In genomic region chr5:177096162-177097015, GRCh38 we compare ENCODE assay signal across 2 cellular contexts.
TF ChIP-seq lines count a peak whose summit lies in the region.

No MANE protein-coding gene starts in this region.

TF ChIP-seq in IMR-90, 13 proteins besides CTCF, POLR2A, EP300 and RAD21:
- no peak for TF ChIP-seq USF2 (IDR thresholded peaks at IDR 0.05; ENCODE audit: low read depth, low read length)
- no peak for TF ChIP-seq RCOR1 (IDR thresholded peaks at IDR 0.05; ENCODE audit: insufficient replicate concordance, low read length)
TF ChIP-seq in IMR-90: peak in this region for 0.

TF ChIP-seq in SK-N-SH treated with all-trans-retinoic acid at 6 μM for 48 hours, 23 proteins besides CTCF, POLR2A, EP300 and RAD21:
- TF ChIP-seq ZFP3 (CRISPR knock-in tag; IDR thresholded peaks at IDR 0.05) (no peak), ZC3H10 (CRISPR knock-in tag; IDR thresholded peaks at IDR 0.05) (no peak), ARNTL (CRISPR knock-in tag; IDR thresholded peaks at IDR 0.05; ENCODE audit: borderline replicate concordance, low read depth) (no peak), POU6F1 (CRISPR knock-in tag; IDR thresholded peaks at IDR 0.05; ENCODE audit: borderline replicate concordance, low read depth) (no peak), ESRRG (CRISPR knock-in tag; IDR thresholded peaks at IDR 0.05) (no peak), ZNF70 (CRISPR knock-in tag; IDR thresholded peaks at IDR 0.05) (no peak), SNAI2 (CRISPR knock-in tag; IDR thresholded peaks at IDR 0.05) (no peak), CSRNP3 (CRISPR knock-in tag; IDR thresholded peaks at IDR 0.05) (no peak)
- TF ChIP-seq, protein P1, sequence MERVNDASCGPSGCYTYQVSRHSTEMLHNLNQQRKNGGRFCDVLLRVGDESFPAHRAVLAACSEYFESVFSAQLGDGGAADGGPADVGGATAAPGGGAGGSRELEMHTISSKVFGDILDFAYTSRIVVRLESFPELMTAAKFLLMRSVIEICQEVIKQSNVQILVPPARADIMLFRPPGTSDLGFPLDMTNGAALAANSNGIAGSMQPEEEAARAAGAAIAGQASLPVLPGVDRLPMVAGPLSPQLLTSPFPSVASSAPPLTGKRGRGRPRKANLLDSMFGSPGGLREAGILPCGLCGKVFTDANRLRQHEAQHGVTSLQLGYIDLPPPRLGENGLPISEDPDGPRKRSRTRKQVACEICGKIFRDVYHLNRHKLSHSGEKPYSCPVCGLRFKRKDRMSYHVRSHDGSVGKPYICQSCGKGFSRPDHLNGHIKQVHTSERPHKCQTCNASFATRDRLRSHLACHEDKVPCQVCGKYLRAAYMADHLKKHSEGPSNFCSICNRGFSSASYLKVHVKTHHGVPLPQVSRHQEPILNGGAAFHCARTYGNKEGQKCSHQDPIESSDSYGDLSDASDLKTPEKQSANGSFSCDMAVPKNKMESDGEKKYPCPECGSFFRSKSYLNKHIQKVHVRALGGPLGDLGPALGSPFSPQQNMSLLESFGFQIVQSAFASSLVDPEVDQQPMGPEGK (CRISPR knock-in tag; IDR thresholded peaks at IDR 0.05; ENCODE audit: borderline replicate concordance): no peak
TF ChIP-seq in SK-N-SH treated with all-trans-retinoic acid at 6 μM for 48 hours: peak in this region for 0.
